21 cellular contexts compared by ENCODE assay signal in genomic region chr3:99972380-99973104, GRCh38.
DNase-seq lines count a peak whose midpoint lies in the region; ATAC-seq and TF ChIP-seq lines count a peak whose summit lies in the region.
"Had no signal": no experiment of that assay in that cellular context is flagged by ENCODE, and none has a peak within 500 bp of the region (broad histone marks: within the 10 kb centered on the region; RNA-seq: fewer than 3 reads in every experiment).

No MANE protein-coding gene starts in this region.

- H3K79me2 ChIP-seq in neural cell (replicated peaks; ENCODE audit: insufficient read depth, low read length) = no peaks in the 10 kb centered on the region

- H3K9me3 ChIP-seq in neural cell (ENCODE audit: low read length) = no peaks in the 10 kb centered on the region
- H3K9me3 ChIP-seq in Caco-2 = no peaks in the 10 kb centered on the region

- H3K4me2 ChIP-seq in neural cell (ENCODE audit: low read length) = no peak overlapping the region

- no peak overlapping the region for H3K27ac ChIP-seq in neural cell (ENCODE audit: low read length)
- H3K27ac ChIP-seq: 22Rv1 had no signal

- no peaks in the 10 kb centered on the region for H3F3A ChIP-seq in neural cell (ENCODE audit: insufficient read depth, low read length, poor library complexity, severe bottlenecking)

- TF ChIP-seq CTCF in neural cell (IDR thresholded peaks at IDR 0.05; ENCODE audit: poor library complexity, severe bottlenecking) = no peak
- no peak for TF ChIP-seq CTCF in Caco-2 (IDR thresholded peaks at IDR 0.05; ENCODE audit: insufficient read depth in 1 of 2, low read depth in 1 of 2, low read length in 1 of 2, severe bottlenecking in 1 of 2, unreplicated experiment in 1 of 2)

- no peaks in the 10 kb centered on the region for H3K36me3 ChIP-seq in neural cell (ENCODE audit: insufficient read depth, low read length)
- H3K36me3 ChIP-seq in Caco-2 (ENCODE audit: control insufficient read depth, insufficient read depth, low read length) = no peaks in the 10 kb centered on the region

- POLR2A ChIA-PET in Caco-2 (lab: Charles Lee) = no interaction called here

- H3K4me3 Mint-ChIP-seq in Caco-2 (ENCODE audit: unreplicated experiment) = no peak overlapping the region
- H3K4me3 Mint-ChIP-seq: activated naive CD4-positive, alpha-beta T cell treated with anti-CD3 and anti-CD28 coated beads, Interleukin-2, amount 10 ng/mL, durations not matched to agents 7 days and 5 days; CD4-positive, alpha-beta memory T cell; stimulated activated naive CD8-positive, alpha-beta T cell treated with anti-CD3 and anti-CD28 coated beads, Interleukin-15, Interleukin-2, amounts not matched to agents 100 ng/mL and 50 ng/mL, for 24 hours had no signal

- H4K20me1 ChIP-seq in neural cell (ENCODE audit: insufficient read depth) = no peaks in the 10 kb centered on the region

- CTCF ChIA-PET in Caco-2 (lab: Charles Lee) = no interaction called here

- TF ChIP-seq RAD21 in neural cell (conservative IDR thresholded peaks at IDR 0.05) = no peak

- no peak for TF ChIP-seq POLR2A in GM18505 (IDR thresholded peaks at IDR 0.05; ENCODE audit: borderline replicate concordance, extremely low read depth, insufficient read depth, insufficient read length)

- no peak overlapping the region for H3K27ac Mint-ChIP-seq in Caco-2 (ENCODE audit: unreplicated experiment)
- H3K27ac Mint-ChIP-seq: activated naive CD4-positive, alpha-beta T cell treated with anti-CD3 and anti-CD28 coated beads, Interleukin-2, amount 10 ng/mL, durations not matched to agents 7 days and 5 days; CD4-positive, alpha-beta memory T cell; stimulated activated naive CD8-positive, alpha-beta T cell treated with anti-CD3 and anti-CD28 coated beads, Interleukin-15, Interleukin-2, amounts not matched to agents 100 ng/mL and 50 ng/mL, for 24 hours had no signal

- no peaks in the 10 kb centered on the region for H3K4me1 ChIP-seq in Caco-2

- H3K9ac ChIP-seq in neural cell (ENCODE audit: low read length) = no peak overlapping the region

- BruUV-seq in Caco-2 (replicated peaks; lab: Mats Ljungman, UMichigan) = no TSS peak

- H3K9me2 ChIP-seq in neural cell (ENCODE audit: insufficient read depth, low read length) = no peaks in the 10 kb centered on the region

- H3K4me3 ChIP-seq in neural cell (ENCODE audit: low read length) (no peak overlapping the region), Caco-2 (ENCODE audit: low read depth, low read length) (no peak overlapping the region)

- peaks cover 30% of the 10 kb centered on the region for H3K4me1 Mint-ChIP-seq in Caco-2 (ENCODE audit: low read depth, unreplicated experiment)

- no peak for ATAC-seq in GM18505 (IDR thresholded peaks at IDR 0.05; ENCODE audit: unreplicated experiment)

- H2AFZ ChIP-seq in neural cell (ENCODE audit: low read depth, low read length) = no peak overlapping the region

- H3K27me3 ChIP-seq in neural cell (ENCODE audit: insufficient read depth, low read depth, low read length) = no peaks in the 10 kb centered on the region
- no peaks in the 10 kb centered on the region for H3K27me3 ChIP-seq in Caco-2 (replicated peaks; ENCODE audit: control insufficient read depth, insufficient read depth, low read length)

- H3K9me3 Mint-ChIP-seq in Caco-2 (ENCODE audit: unreplicated experiment) = peaks cover 18% of the 10 kb centered on the region
- H3K9me3 Mint-ChIP-seq: activated naive CD4-positive, alpha-beta T cell treated with anti-CD3 and anti-CD28 coated beads, Interleukin-2, amount 10 ng/mL, durations not matched to agents 7 days and 5 days had no signal

- TF ChIP-seq EP300 in neural cell (conservative IDR thresholded peaks at IDR 0.05; ENCODE audit: poor library complexity, severe bottlenecking) = no peak

- intact Hi-C loops in Caco-2 (cut with micrococcal nuclease; ENCODE audit: unreplicated experiment) = no loop called here

- no peaks in the 10 kb centered on the region for H3K36me3 Mint-ChIP-seq in Caco-2 (ENCODE audit: insufficient read depth, unreplicated experiment)
- H3K36me3 Mint-ChIP-seq: activated naive CD4-positive, alpha-beta T cell treated with anti-CD3 and anti-CD28 coated beads, Interleukin-2, amount 10 ng/mL, durations not matched to agents 7 days and 5 days had no signal

- no peaks in the 10 kb centered on the region for H3K27me3 Mint-ChIP-seq in Caco-2 (ENCODE audit: insufficient read depth, unreplicated experiment)
- H3K27me3 Mint-ChIP-seq: activated naive CD4-positive, alpha-beta T cell treated with anti-CD3 and anti-CD28 coated beads, Interleukin-2, amount 10 ng/mL, durations not matched to agents 7 days and 5 days; CD4-positive, alpha-beta memory T cell; stimulated activated naive CD8-positive, alpha-beta T cell treated with anti-CD3 and anti-CD28 coated beads, Interleukin-15, Interleukin-2, amounts not matched to agents 100 ng/mL and 50 ng/mL, for 24 hours had no signal

- DNase-seq in DMS53 (lab: John Stamatoyannopoulos, UW) = peak; percentile 6
- DNase-seq in DMS53 treated with DMSO at 0.1 percent for 48 hours (lab: John Stamatoyannopoulos, UW; ENCODE audit: unreplicated experiment) = no peak
- DNase-seq in Daoy (ENCODE audit: low read depth) = peak; percentile 9
- DNase-seq in NCI-H82 (lab: John Stamatoyannopoulos, UW) = peak; percentile 64
- no peak for DNase-seq in Caco-2
- DNase-seq in glomerular visceral epithelial cell (ENCODE audit: extremely low spot score) = no peak
- DNase-seq: activated CD4-positive, alpha-beta T cell treated with anti-CD3 and anti-CD28 coated beads for 48 hours; activated naive CD4-positive, alpha-beta T cell treated with anti-CD3 and anti-CD28 coated beads, Interleukin-2, amount 10 ng/mL, durations not matched to agents 7 days and 5 days; activated T-cell treated with anti-CD3 and anti-CD28 coated beads, Interleukin-2, amount 50 U/mL, for 48 hours; CD4-positive, alpha-beta memory T cell; dermis blood vessel endothelial cell; DND-41; hippocampal formation; KG1; NCI-H2029; stimulated activated CD4-positive, alpha-beta T cell treated with anti-CD3 and anti-CD28 coated beads, Interleukin-4, amount 100 ng/mL, for 4 hours; T-helper 2 cell had no signal

TF ChIP-seq in neural cell, 6 proteins besides CTCF, POLR2A, EP300 and RAD21:
- TF ChIP-seq MXI1 (conservative IDR thresholded peaks at IDR 0.05; ENCODE audit: poor library complexity, severe bottlenecking) (no peak), REST (IDR thresholded peaks at IDR 0.05; ENCODE audit: borderline replicate concordance) (no peak), POLR2AphosphoS5 (IDR thresholded peaks at IDR 0.05) (peak; percentile 34)
TF ChIP-seq in neural cell: peak in this region for 1.

Comparison
In these comparisons a context has a peak if more than half of its experiments do, and no peak if none do; other contexts are left out.
1. DNase-seq: peak in DMS53 (single experiment), Daoy (single experiment) and NCI-H82 (single experiment); none in DMS53 treated with DMSO at 0.1 percent for 48 hours (single experiment), Caco-2 (0 of 2) and glomerular visceral epithelial cell (single experiment).